Comparison of ENCODE assay signal across 8 cellular contexts in genomic region chr9:86353591-86354047, GRCh38. TPM values are rescaled to one million over a fixed set of nuclear protein-coding genes. Genes with fewer than 3 reads are reported as not detected.
DNase-seq lines count a peak whose midpoint lies in the region; ATAC-seq and TF ChIP-seq lines count a peak whose summit lies in the region.

No MANE protein-coding gene starts in this region.

- no peak for TF ChIP-seq POLR2A in testis (IDR thresholded peaks at IDR 0.05)

- DNase-seq in BE2C: no peak
- peak; percentile 33 to 56 for DNase-seq in HAP-1 (ENCODE audit: low spot score in 2 of 2)
- DNase-seq in SK-N-MC (ENCODE audit: low read depth, low spot score): no peak
- DNase-seq in dorsolateral prefrontal cortex: no peak
- no peak for DNase-seq in mesothelial cell of epicardium (ENCODE audit: low spot score in 2 of 2, unreplicated experiment in 2 of 2)
- no peak for DNase-seq in testis

- H3K4me1 ChIP-seq in BE2C: no peaks in the 10 kb centered on the region
- peaks cover 22% of the 10 kb centered on the region for H3K4me1 ChIP-seq in HAP-1
- H3K4me1 ChIP-seq in testis: peaks cover 32% of the 10 kb centered on the region

- intact Hi-C loops in dorsolateral prefrontal cortex (cut with DNase I) (loop anchor here (2.0 to 5.0 kb wide), 4 partner anchors 71 to 594 kb away; partner anchors contain the start of genes NAA35 (in 2 of the 2), GAS1 (in 1 of the 2) and ISCA1 (in 1 of the 2)), testis (cut with DNase I; ENCODE audit: low total_unique reads) (no loop called here)

- H3K4me3 ChIP-seq in BE2C (ENCODE audit: low read depth, low read length): peak overlapping the region; percentile 82
- H3K4me3 ChIP-seq in HAP-1: peak overlapping the region; percentile 95
- H3K4me3 ChIP-seq in SK-N-MC: peak overlapping the region; percentile 82
- H3K4me3 ChIP-seq in dorsolateral prefrontal cortex: peak overlapping the region; percentile 71 to 100 (median 93)
- peak overlapping the region; percentile 90 to 95 for H3K4me3 ChIP-seq in testis

- H3K27ac ChIP-seq in SK-N-MC: peak overlapping the region; percentile 39; the same call in 1 of the 2 replicates
- peak overlapping the region in 58 of 59 donors; percentile 63 to 98 (median 92) for H3K27ac ChIP-seq in dorsolateral prefrontal cortex
- peak overlapping the region; percentile 90 to 93 for H3K27ac ChIP-seq in testis

- no peaks in the 10 kb centered on the region for H3K9me3 ChIP-seq in BE2C
- H3K9me3 ChIP-seq in HAP-1: no peaks in the 10 kb centered on the region
- no peaks in the 10 kb centered on the region for H3K9me3 ChIP-seq in SK-N-MC (ENCODE audit: low read depth, low read length)
- H3K9me3 ChIP-seq in testis: no peaks in the 10 kb centered on the region

- H3K27me3 ChIP-seq in BE2C (no peaks in the 10 kb centered on the region), HAP-1 (ENCODE audit: low read depth) (no peaks in the 10 kb centered on the region), dorsolateral prefrontal cortex (no peaks in the 10 kb centered on the region), testis (no peaks in the 10 kb centered on the region)

- 0% methylated on average over 16 of the region's 16 CpGs for WGBS in testis, 2 donors

- no peaks in the 10 kb centered on the region for H3K9me3 Mint-ChIP-seq in mesothelial cell of epicardium

- H3K36me3 Mint-ChIP-seq in mesothelial cell of epicardium: peaks cover 8% of the 10 kb centered on the region

- H3K4me1 Mint-ChIP-seq in mesothelial cell of epicardium: peaks cover 31% of the 10 kb centered on the region

- H3K27ac Mint-ChIP-seq in mesothelial cell of epicardium: peak overlapping the region; percentile 97

- peak overlapping the region; percentile 80 for H3K9ac ChIP-seq in SK-N-MC (ENCODE audit: insufficient read length)

- ATAC-seq in HG03139 (IDR thresholded peaks at IDR 0.05; ENCODE audit: unreplicated experiment) (no peak), HG03108 (IDR thresholded peaks at IDR 0.05; ENCODE audit: unreplicated experiment) (no peak)

- H3K36me3 ChIP-seq in BE2C (0 out of 2 replicates have a peak, but pooled peaks cover 8% of the 10 kb centered on the region), HAP-1 (replicated peaks) (no peaks in the 10 kb centered on the region; the same call in 1 of the 2 replicates), SK-N-MC (ENCODE audit: insufficient read depth, low read length) (peaks cover 8% of the 10 kb centered on the region; the same call in 1 of the 2 replicates), testis (ENCODE audit: low read depth, missing control alignments) (no peaks in the 10 kb centered on the region)

- in situ Hi-C loops in HAP-1 (cut with MboI; ENCODE audit: low sequenced_read_pairs): loop anchor here (5.0 kb wide), 1 partner anchor 66 kb away; no protein-coding TSS in a partner anchor

- H3K4me3 Mint-ChIP-seq in mesothelial cell of epicardium: peak overlapping the region; percentile 97

- no peaks in the 10 kb centered on the region for H3K27me3 Mint-ChIP-seq in mesothelial cell of epicardium (ENCODE audit: low read depth)

- TF ChIP-seq CTCF in BE2C (IDR thresholded peaks at IDR 0.05; ENCODE audit: low read depth, low read length) (no peak), dorsolateral prefrontal cortex (IDR thresholded peaks at IDR 0.05 in 54 of 56, conservative IDR thresholded peaks at IDR 0.05 in 2 of 56; ENCODE audit: low read depth in 1 of 56, partially characterized antibody in 56 of 56) (no peak), mesothelial cell of epicardium (IDR thresholded peaks at IDR 0.05; ENCODE audit: unreplicated experiment) (no peak), testis (IDR thresholded peaks at IDR 0.05) (no peak)

RNA-seq across cellular contexts. Expression of gene TUT7, which starts 0.6 kb away (rescaled TPM):
- polyA plus RNA-seq in BE2C (2012; ENCODE audit: insufficient read depth, insufficient read length, low read depth): 10.3 TPM
- total RNA-seq in dorsolateral prefrontal cortex (10 to 100 TPM; 16.3 to 37.4 (median 25.7) TPM), mesothelial cell of epicardium (26.4 to 29.5 TPM (median 26.6 TPM) in 3 replicates), testis (10 to 100 TPM; 40.0 to 53.4 TPM)
- 18.7 TPM for polyA plus RNA-seq in testis (ENCODE audit: insufficient read depth, low read depth, low replicate concordance)

Comparison
In these comparisons a context has a peak if more than half of its experiments do, and no peak if none do; other contexts are left out.
1. DNase-seq: peak in HAP-1 (2 of 2); none in BE2C (single experiment), SK-N-MC (single experiment), dorsolateral prefrontal cortex (0 of 10), mesothelial cell of epicardium (0 of 2) and testis (single experiment).
2. H3K27ac ChIP-seq: peak in every context shown above with its lines; median percentile 92 in dorsolateral prefrontal cortex; 92 in testis; 39 in SK-N-MC.
3. Peak in every context shown above with its lines, with median percentiles within 50 percentile points of each other: H3K4me3 ChIP-seq.